ENCODE assay signal across 10 cellular contexts in genomic region chr3:189914799-189915198, GRCh38.
DNase-seq lines count a peak whose midpoint lies in the region; ATAC-seq and TF ChIP-seq lines count a peak whose summit lies in the region.
"Had no signal": no experiment of that assay in that cellular context is flagged by ENCODE, and none has a peak within 500 bp of the region (broad histone marks: within the 10 kb centered on the region; RNA-seq: fewer than 3 reads in every experiment).

No MANE protein-coding gene starts in this region.

- no peak for TF ChIP-seq POLR2A in HCT116 (IDR thresholded peaks at IDR 0.05; ENCODE audit: borderline replicate concordance, extremely low read depth, insufficient read depth, insufficient read length)

- H3K4me1 ChIP-seq in ACC112 (ENCODE audit: control insufficient read depth, insufficient read depth, low read length, unreplicated experiment) (peaks cover 27% of the 10 kb centered on the region), HCT116 (ENCODE audit: control insufficient read depth in 1 of 2, insufficient read depth in 2 of 2, low read length in 2 of 2) (peaks cover 0 to 10% of the 10 kb centered on the region in 2 experiments; a peak in 2 of 4 replicates), mucosa of descending colon (ENCODE audit: low read depth) (no peaks in the 10 kb centered on the region)

- RAD21 ChIA-PET in HCT116 (lab: Charles Lee; ENCODE audit: low non-redundant PET in 1 of 2, low total read pairs in 2 of 2, uncharacterized antibody in 2 of 2, unreplicated experiment in 2 of 2): no interaction called here

- peak overlapping the region; percentile 8; the same call in 1 of the 2 replicates for H3K4me3 ChIP-seq in ACC112 (ENCODE audit: low read depth, low read length)
- H3K4me3 ChIP-seq in HCT116 (replicated peaks in 1 of 2; ENCODE audit: low read depth in 1 of 2, low read length in 2 of 2): no peak overlapping the region
- no peak overlapping the region for H3K4me3 ChIP-seq in SK-N-MC
- H3K4me3 ChIP-seq in fibroblast of villous mesenchyme (ENCODE audit: low read depth, low read length): no peak overlapping the region
- H3K4me3 ChIP-seq in mucosa of descending colon: no peak overlapping the region

- CTCF ChIA-PET in HCT116 (lab: Charles Lee): no interaction called here

- H3K4me2 ChIP-seq in HCT116 (ENCODE audit: low read length): peak overlapping the region; percentile 15; the same call in 1 of the 2 replicates

- H3K79me2 ChIP-seq in ACC112 (ENCODE audit: control insufficient read depth, insufficient read depth, low read length, unreplicated experiment): no peaks in the 10 kb centered on the region
- H3K79me2 ChIP-seq in HCT116 (ENCODE audit: insufficient read depth, low read length): no peaks in the 10 kb centered on the region

- ATAC-seq in HCT116 (no peak), mucosa of descending colon (no peak), GM21825 (IDR thresholded peaks at IDR 0.05; ENCODE audit: unreplicated experiment) (no peak)

- H3K36me3 ChIP-seq in ACC112 (ENCODE audit: insufficient read depth, low read length) (no peaks in the 10 kb centered on the region), HCT116 (ENCODE audit: control insufficient read depth in 1 of 2, insufficient read depth in 2 of 2, low read length in 2 of 2) (no peaks in the 10 kb centered on the region), SK-N-MC (ENCODE audit: insufficient read depth, low read length) (no peaks in the 10 kb centered on the region), mucosa of descending colon (ENCODE audit: low read depth) (no peaks in the 10 kb centered on the region)

- H3K9me3 ChIP-seq in HCT116 (ENCODE audit: control insufficient read depth in 1 of 2, insufficient read depth in 1 of 2, low read depth in 1 of 2, low read length in 2 of 2) (no peaks in the 10 kb centered on the region), SK-N-MC (ENCODE audit: low read depth, low read length) (peaks cover 17% of the 10 kb centered on the region; the same call in 1 of the 2 replicates), mucosa of descending colon (no peaks in the 10 kb centered on the region)

- no TSS peak for BruUV-seq in HCT116 (replicated peaks; lab: Mats Ljungman, UMichigan)

- H3K9ac ChIP-seq in HCT116 (ENCODE audit: low read length): no peak overlapping the region
- H3K9ac ChIP-seq in SK-N-MC (ENCODE audit: insufficient read length): no peak overlapping the region

- no peak for TF ChIP-seq CTCF in HCT116 (IDR thresholded peaks at IDR 0.05 in 2 of 3, conservative IDR thresholded peaks at IDR 0.05 in 1 of 3; ENCODE audit: borderline replicate concordance in 1 of 3, insufficient read depth in 1 of 3, low read depth in 2 of 3, low read length in 2 of 3)
- no peak for TF ChIP-seq CTCF in fibroblast of villous mesenchyme (IDR thresholded peaks at IDR 0.05; ENCODE audit: insufficient read depth, low read depth, low read length)
- no peak for TF ChIP-seq CTCF in mucosa of descending colon (IDR thresholded peaks at IDR 0.05)

- no peaks in the 10 kb centered on the region for H3K9me2 ChIP-seq in HCT116 (ENCODE audit: insufficient read depth)

- no peak for TF ChIP-seq RAD21 in HCT116 (IDR thresholded peaks at IDR 0.05; ENCODE audit: low read depth)

- H2AFZ ChIP-seq in ACC112 (ENCODE audit: low read length, unreplicated experiment) (peak overlapping the region; percentile 19), HCT116 (ENCODE audit: low read depth, low read length, poor library complexity, severe bottlenecking) (peak overlapping the region; percentile 81)

- POLR2A ChIA-PET in HCT116 (lab: Charles Lee): no interaction called here

- no peak for DNase-seq in HCT116 (ENCODE audit: low read depth, low spot score)
- peak; percentile 76 for DNase-seq in SK-N-MC (ENCODE audit: low read depth, low spot score)
- DNase-seq in fibroblast of villous mesenchyme (ENCODE audit: low read depth): peak; percentile 84
- no peak for DNase-seq in mucosa of descending colon
- DNase-seq in stimulated activated CD4-positive, alpha-beta T cell treated with anti-CD3 and anti-CD28 coated beads, Interleukin-4, amount 100 ng/mL, for 4 hours: no peak
- DNase-seq in NCI-H2107 (lab: John Stamatoyannopoulos, UW): no peak
- DNase-seq: H9, NCI-H524 treated with DMSO at 0.1 percent for 48 hours had no signal

- H4K20me1 ChIP-seq in HCT116 (ENCODE audit: insufficient read depth): no peaks in the 10 kb centered on the region

- intact Hi-C loops in HCT116 (cut with micrococcal nuclease) (no loop called here), mucosa of descending colon (cut with DNase I, micrococcal nuclease) (no loop called here)

- no peaks in the 10 kb centered on the region for H3K27me3 ChIP-seq in ACC112 (ENCODE audit: insufficient read depth, low read length)
- H3K27me3 ChIP-seq in HCT116 (ENCODE audit: insufficient read depth, low read length): no peaks in the 10 kb centered on the region

- H3K27ac ChIP-seq in ACC112 (ENCODE audit: low read depth, low read length) (peak overlapping the region; percentile 56), HCT116 (ENCODE audit: low read depth, low read length) (no peak overlapping the region), SK-N-MC (no peak overlapping the region)

TF ChIP-seq in HCT116, 20 proteins besides CTCF, POLR2A, EP300 and RAD21:
- peak; percentile 72 for TF ChIP-seq EGR1 (IDR thresholded peaks at IDR 0.05; ENCODE audit: low read depth)
- TF ChIP-seq EZH2phosphoT487 (IDR thresholded peaks at IDR 0.05; ENCODE audit: borderline replicate concordance): no peak
- TF ChIP-seq SP1 (IDR thresholded peaks at IDR 0.05; ENCODE audit: low read depth): peak; percentile 35; the same call in 1 of the 2 replicates
- TF ChIP-seq MAX (IDR thresholded peaks at IDR 0.05): no peak
- TF ChIP-seq CEBPB (IDR thresholded peaks at IDR 0.05; ENCODE audit: low read depth): peak; percentile 93
- no peak for TF ChIP-seq EZH2 (IDR thresholded peaks at IDR 0.05)
- TF ChIP-seq ZNF274 (IDR thresholded peaks at IDR 0.05; ENCODE audit: low read depth, low read length): no peak
- no peak for TF ChIP-seq POLR2AphosphoS5 (IDR thresholded peaks at IDR 0.05; ENCODE audit: low read depth, low read length)
- peak; percentile 78 for TF ChIP-seq FOSL1 (IDR thresholded peaks at IDR 0.05; ENCODE audit: low read depth)
- no peak for TF ChIP-seq YY1 (IDR thresholded peaks at IDR 0.05; ENCODE audit: extremely low read depth, insufficient replicate concordance, low read depth, low read length)
- TF ChIP-seq JUND (IDR thresholded peaks at IDR 0.05): peak; percentile 54
- TF ChIP-seq CBX3 (IDR thresholded peaks at IDR 0.05; ENCODE audit: low read depth): 0 out of 2 replicates have a peak, but pooled peaks have one; percentile 31
- no peak for TF ChIP-seq SRF (IDR thresholded peaks at IDR 0.05; ENCODE audit: low read depth)
- no peak for TF ChIP-seq REST (IDR thresholded peaks at IDR 0.05; ENCODE audit: low read depth)
- no peak for TF ChIP-seq ZFX (IDR thresholded peaks at IDR 0.05)

Comparison
In these comparisons a context has a peak if more than half of its experiments do, and no peak if none do; other contexts are left out.
1. DNase-seq: peak in SK-N-MC (single experiment) and fibroblast of villous mesenchyme (single experiment); none in HCT116 (single experiment), mucosa of descending colon (0 of 3), stimulated activated CD4-positive, alpha-beta T cell treated with anti-CD3 and anti-CD28 coated beads, Interleukin-4, amount 100 ng/mL, for 4 hours (0 of 2) and NCI-H2107 (single experiment).